Comparison of ENCODE assay signal across 34 cellular contexts in genomic region chr11:16793009-16793408, GRCh38. TPM values are rescaled to one million over a fixed set of nuclear protein-coding genes. Genes with fewer than 3 reads are reported as not detected.
A peak's percentile ranks its signal among the peaks of the same experiment; 100 is the strongest.
DNase-seq lines count a peak whose midpoint lies in the region; ATAC-seq, FAIRE-seq and TF ChIP-seq lines count a peak whose summit lies in the region.
"Had no signal": no experiment of that assay in that cellular context is flagged by ENCODE, and none has a peak within 500 bp of the region (broad histone marks: within the 10 kb centered on the region; RNA-seq: fewer than 3 reads in every experiment).

No MANE protein-coding gene starts in this region.

- no peak for TF ChIP-seq CTCF in chondrocyte (IDR thresholded peaks at IDR 0.05)
- no peak for TF ChIP-seq CTCF in osteoblast (IDR thresholded peaks at IDR 0.05; ENCODE audit: extremely low read depth, low read depth, low read length)

- no peak overlapping the region for H3K4me2 ChIP-seq in osteoblast (ENCODE audit: insufficient read depth, low read length)
- H3K4me2 ChIP-seq: SK-N-SH had no signal

- peak; percentile 38 for DNase-seq in DMS 273 (lab: John Stamatoyannopoulos, UW; ENCODE audit: unreplicated experiment)
- no peak for DNase-seq in DMS 273 treated with DMSO at 0.1 percent for 48 hours (lab: John Stamatoyannopoulos, UW)
- DNase-seq in chondrocyte (ENCODE audit: low spot score): no peak
- peak; percentile 25 for DNase-seq in osteoblast (ENCODE audit: insufficient read length, low spot score, missing footprints)
- no peak for DNase-seq in urothelium cell line (ENCODE audit: low spot score)
- DNase-seq in stimulated activated CD8-positive, alpha-beta memory T cell treated with anti-CD3 and anti-CD28 coated beads, Interleukin-4, amount 100 ng/mL, for 48 hours: no peak
- DNase-seq: activated CD4-positive, alpha-beta T cell treated with anti-CD3 and anti-CD28 coated beads, Interleukin-2, amount 10 ng/mL, durations not matched to agents 24 days and 14 days; activated CD8-positive, alpha-beta memory T cell treated with anti-CD3 and anti-CD28 coated beads, Interleukin-2, amount 10 ng/mL, durations not matched to agents 7 days and 5 days; activated naive CD4-positive, alpha-beta T cell treated with anti-CD3 and anti-CD28 coated beads for 36 hours; activated T-cell treated with anti-CD3 and anti-CD28 coated beads, Interleukin-2, amount 50 U/mL, for 72 hours; amygdala; glutamatergic neuron; H9; NCI-H1417; NCI-H2081 treated with DMSO at 0.1 percent for 48 hours; NCI-H345; NCI-H748 treated with DMSO at 0.1 percent for 48 hours; psoas muscle; RPMI8226; SK-N-SH; stimulated activated CD4-positive, alpha-beta T cell treated with anti-CD3 and anti-CD28 coated beads, Interleukin-2, amount 100 ng/mL, for 24 hours; T-helper 2 cell; trophoblast cell had no signal

- no peak overlapping the region for H3K4me3 Mint-ChIP-seq in chondrocyte (ENCODE audit: unreplicated experiment)
- H3K4me3 Mint-ChIP-seq: activated CD4-positive, alpha-beta T cell treated with anti-CD3 and anti-CD28 coated beads, Interleukin-2, amount 10 ng/mL, durations not matched to agents 24 days and 14 days; activated CD8-positive, alpha-beta memory T cell treated with anti-CD3 and anti-CD28 coated beads, Interleukin-2, amount 10 ng/mL, durations not matched to agents 7 days and 5 days; activated naive CD4-positive, alpha-beta T cell treated with anti-CD3 and anti-CD28 coated beads for 36 hours; activated T-cell treated with anti-CD3 and anti-CD28 coated beads, Interleukin-2, amount 50 U/mL, for 72 hours; H9; stimulated activated memory B cell treated with anti-CD40 and anti-IgM and Interleukin-4, amounts not matched to agents 10 μg/mL and 1 μg/mL and 100 μg/mL, for 72 hours had no signal

- H3K27ac ChIP-seq in osteoblast (ENCODE audit: low read depth, low read length): peak overlapping the region; percentile 96
- H3K27ac ChIP-seq: 22Rv1, dorsolateral prefrontal cortex, neutrophil, psoas muscle, VCaP had no signal

- FAIRE-seq in urothelium cell line (lab: Jason Lieb, UNC): peak; percentile 27
- FAIRE-seq: GM12892, HepG2, keratinocyte had no signal

- H3K4me1 ChIP-seq in osteoblast (ENCODE audit: insufficient read depth, low read length): peaks cover 43% of the 10 kb centered on the region

- H4K20me1 ChIP-seq in osteoblast (ENCODE audit: insufficient read depth, low read length): no peaks in the 10 kb centered on the region

- H3K79me2 ChIP-seq in osteoblast (ENCODE audit: insufficient read depth, low read length): no peaks in the 10 kb centered on the region

- no peaks in the 10 kb centered on the region for H3K9me3 ChIP-seq in osteoblast (ENCODE audit: low read depth, low read length)
- H3K9me3 ChIP-seq: neutrophil, psoas muscle, SK-N-SH had no signal

- H3K27ac Mint-ChIP-seq in chondrocyte (ENCODE audit: unreplicated experiment): peak overlapping the region; percentile 97
- H3K27ac Mint-ChIP-seq: activated CD8-positive, alpha-beta memory T cell treated with anti-CD3 and anti-CD28 coated beads, Interleukin-2, amount 10 ng/mL, durations not matched to agents 7 days and 5 days; activated naive CD4-positive, alpha-beta T cell treated with anti-CD3 and anti-CD28 coated beads for 36 hours; activated T-cell treated with anti-CD3 and anti-CD28 coated beads, Interleukin-2, amount 50 U/mL, for 72 hours; stimulated activated memory B cell treated with anti-CD40 and anti-IgM and Interleukin-4, amounts not matched to agents 10 μg/mL and 1 μg/mL and 100 μg/mL, for 72 hours had no signal

- H3K4me1 Mint-ChIP-seq in chondrocyte (ENCODE audit: low read depth): peaks cover 48% of the 10 kb centered on the region

- no peaks in the 10 kb centered on the region for H3K36me3 ChIP-seq in osteoblast (ENCODE audit: insufficient read depth, low read length)
- H3K36me3 ChIP-seq: neutrophil had no signal

- no peak for ATAC-seq in HG03457 (IDR thresholded peaks at IDR 0.05; ENCODE audit: unreplicated experiment)
- no peak for ATAC-seq in activated CD4-positive, CD25-positive, alpha-beta regulatory T cell treated with anti-CD3 and anti-CD28 coated beads, Interleukin-2, amount 50 U/mL, for 24 hours
- ATAC-seq: activated CD8-positive, alpha-beta memory T cell treated with anti-CD3 and anti-CD28 coated beads, Interleukin-2, amount 10 ng/mL, durations not matched to agents 7 days and 5 days; activated T-cell treated with anti-CD3 and anti-CD28 coated beads, Interleukin-2, amount 50 U/mL, for 72 hours; HepG2; psoas muscle; stimulated activated memory B cell treated with anti-CD40 and anti-IgM and Interleukin-4, amounts not matched to agents 10 μg/mL and 1 μg/mL and 100 μg/mL, for 72 hours had no signal

- H3K9me3 Mint-ChIP-seq in chondrocyte (ENCODE audit: low read depth): no peaks in the 10 kb centered on the region
- H3K9me3 Mint-ChIP-seq: activated CD4-positive, alpha-beta T cell treated with anti-CD3 and anti-CD28 coated beads, Interleukin-2, amount 10 ng/mL, durations not matched to agents 24 days and 14 days; activated naive CD4-positive, alpha-beta T cell treated with anti-CD3 and anti-CD28 coated beads for 36 hours; activated T-cell treated with anti-CD3 and anti-CD28 coated beads, Interleukin-2, amount 50 U/mL, for 72 hours; H9; stimulated activated memory B cell treated with anti-CD40 and anti-IgM and Interleukin-4, amounts not matched to agents 10 μg/mL and 1 μg/mL and 100 μg/mL, for 72 hours had no signal

- H2AFZ ChIP-seq in osteoblast (ENCODE audit: low read length): no peak overlapping the region

- H3K27me3 ChIP-seq in osteoblast (ENCODE audit: insufficient read depth, low read length): no peaks in the 10 kb centered on the region
- H3K27me3 ChIP-seq: dorsolateral prefrontal cortex, neutrophil had no signal

- H3K27me3 Mint-ChIP-seq in chondrocyte (ENCODE audit: low read depth): no peaks in the 10 kb centered on the region
- H3K27me3 Mint-ChIP-seq: activated CD4-positive, alpha-beta T cell treated with anti-CD3 and anti-CD28 coated beads, Interleukin-2, amount 10 ng/mL, durations not matched to agents 24 days and 14 days; stimulated activated memory B cell treated with anti-CD40 and anti-IgM and Interleukin-4, amounts not matched to agents 10 μg/mL and 1 μg/mL and 100 μg/mL, for 72 hours had no signal

- H3K4me3 ChIP-seq in osteoblast (ENCODE audit: insufficient read depth, low read length): no peak overlapping the region
- H3K4me3 ChIP-seq: dorsolateral prefrontal cortex, lung, psoas muscle had no signal

- H3K36me3 Mint-ChIP-seq in chondrocyte (ENCODE audit: low read depth): no peaks in the 10 kb centered on the region
- H3K36me3 Mint-ChIP-seq: activated CD8-positive, alpha-beta memory T cell treated with anti-CD3 and anti-CD28 coated beads, Interleukin-2, amount 10 ng/mL, durations not matched to agents 7 days and 5 days had no signal

RNA-seq across cellular contexts. Expression of gene C11orf58, which starts 54.6 kb away (rescaled TPM):
- total RNA-seq in chondrocyte (116 to 135 TPM (median 117 TPM) in 3 replicates), osteoblast (139 and 153 TPM in 2 replicates)

Comparison
In these comparisons a context has a peak if more than half of its experiments do, and no peak if none do; other contexts are left out.
1. DNase-seq: peak in DMS 273 (single experiment) and osteoblast (single experiment); none in DMS 273 treated with DMSO at 0.1 percent for 48 hours (single experiment), chondrocyte (single experiment), urothelium cell line (single experiment) and stimulated activated CD8-positive, alpha-beta memory T cell treated with anti-CD3 and anti-CD28 coated beads, Interleukin-4, amount 100 ng/mL, for 48 hours (single experiment).